Comparison of ENCODE assay signal across 17 cellular contexts in genomic region chr10:132660385-132660784, GRCh38.
DNase-seq lines count a peak whose midpoint lies in the region; ATAC-seq and TF ChIP-seq lines count a peak whose summit lies in the region.
"Had no signal": no experiment of that assay in that cellular context is flagged by ENCODE, and none has a peak within 500 bp of the region (broad histone marks: within the 10 kb centered on the region; RNA-seq: fewer than 3 reads in every experiment).

No MANE protein-coding gene starts in this region.

- no peak for ATAC-seq in CD8-positive, alpha-beta T cell
- ATAC-seq in T-helper 17 cell: no peak
- ATAC-seq in GM21390 (IDR thresholded peaks at IDR 0.05; ENCODE audit: unreplicated experiment): no peak
- ATAC-seq in GM21825 (IDR thresholded peaks at IDR 0.05; ENCODE audit: unreplicated experiment): no peak
- ATAC-seq: GM23338 had no signal

- POLR2A ChIA-PET in CD8-positive, alpha-beta T cell (lab: Charles Lee): no interaction called here

- no peaks in the 10 kb centered on the region for H3K9me3 Mint-ChIP-seq in CD8-positive, alpha-beta T cell
- H3K9me3 Mint-ChIP-seq: CD4-positive, alpha-beta memory T cell; GM23338; HFFc6 had no signal

- peaks cover 7% of the 10 kb centered on the region for H3K36me3 ChIP-seq in CD8-positive, alpha-beta T cell (ENCODE audit: insufficient read depth, low read length)
- H3K36me3 ChIP-seq in thyroid gland: no peaks in the 10 kb centered on the region
- H3K36me3 ChIP-seq in MG63: no peaks in the 10 kb centered on the region

- DNase-seq in CD8-positive, alpha-beta T cell: no peak
- DNase-seq in T-helper 17 cell (no peak), posterior vena cava (ENCODE audit: low spot score) (peak; percentile 6), thyroid gland (peak in 1 of 2 donors; percentile 38), MG63 (no peak)
- DNase-seq: 8988T; Calu3; CD4-positive, alpha-beta memory T cell; DMS79 treated with DMSO at 0.1 percent for 48 hours; GF-D8; HCEC 1CT; HFFc6 had no signal

- TF ChIP-seq POLR2A in thyroid gland (IDR thresholded peaks at IDR 0.05): no peak

- peaks cover 29% of the 10 kb centered on the region for H3K36me3 Mint-ChIP-seq in CD8-positive, alpha-beta T cell
- H3K36me3 Mint-ChIP-seq in T-helper 17 cell (ENCODE audit: low read depth): peaks cover 5% of the 10 kb centered on the region

- intact Hi-C loops in CD8-positive, alpha-beta T cell (cut with DNase I, micrococcal nuclease): no loop called here
- intact Hi-C loops in posterior vena cava (cut with DNase I): no loop called here
- intact Hi-C loops in thyroid gland (cut with DNase I): no loop called here

- H3K9me3 ChIP-seq in CD8-positive, alpha-beta T cell (ENCODE audit: low read length): no peaks in the 10 kb centered on the region
- H3K9me3 ChIP-seq in T-helper 17 cell (ENCODE audit: control insufficient read depth, low read length, poor library complexity, severe bottlenecking) (no peaks in the 10 kb centered on the region), thyroid gland (no peaks in the 10 kb centered on the region), MG63 (no peaks in the 10 kb centered on the region)

- 49 to 61% methylated on average over 3 of the region's 3 CpGs for WGBS in thyroid gland, 2 donors

- H3K4me3 ChIP-seq in CD8-positive, alpha-beta T cell (ENCODE audit: low read depth, low read length): no peak overlapping the region
- H3K4me3 ChIP-seq in thyroid gland (replicated peaks in 1 of 3): no peak overlapping the region
- H3K4me3 ChIP-seq in MG63: no peak overlapping the region
- H3K4me3 ChIP-seq: BLaER1, GM23338 had no signal

- CTCF ChIA-PET in CD8-positive, alpha-beta T cell (lab: Charles Lee): no interaction called here

- H3K27me3 ChIP-seq in CD8-positive, alpha-beta T cell (ENCODE audit: insufficient read depth, low read length): no peaks in the 10 kb centered on the region
- no peaks in the 10 kb centered on the region for H3K27me3 ChIP-seq in thyroid gland
- no peaks in the 10 kb centered on the region for H3K27me3 ChIP-seq in MG63
- H3K27me3 ChIP-seq: BLaER1 had no signal

- H3K4me1 Mint-ChIP-seq in CD8-positive, alpha-beta T cell (ENCODE audit: low read depth): no peaks in the 10 kb centered on the region
- H3K4me1 Mint-ChIP-seq in T-helper 17 cell: no peaks in the 10 kb centered on the region
- H3K4me1 Mint-ChIP-seq: CD14-positive monocyte; CD4-positive, alpha-beta memory T cell; GM23338 had no signal

- no peak overlapping the region for H3K4me3 Mint-ChIP-seq in CD8-positive, alpha-beta T cell
- H3K4me3 Mint-ChIP-seq in T-helper 17 cell: no peak overlapping the region
- H3K4me3 Mint-ChIP-seq: CD14-positive monocyte; CD4-positive, alpha-beta memory T cell; GM23338; HFFc6 had no signal

- H3K27ac ChIP-seq in CD8-positive, alpha-beta T cell (ENCODE audit: low read depth, low read length): no peak overlapping the region
- peak overlapping the region; percentile 12 to 56 (median 51) for H3K27ac ChIP-seq in thyroid gland
- H3K27ac ChIP-seq: BLaER1 had no signal

- no peak for TF ChIP-seq CTCF in CD8-positive, alpha-beta T cell (IDR thresholded peaks at IDR 0.05)
- no peak for TF ChIP-seq CTCF in thyroid gland (IDR thresholded peaks at IDR 0.05)

- peak overlapping the region; percentile 3 for H3K27ac Mint-ChIP-seq in CD8-positive, alpha-beta T cell
- peak overlapping the region; percentile 82 for H3K27ac Mint-ChIP-seq in T-helper 17 cell
- H3K27ac Mint-ChIP-seq: CD4-positive, alpha-beta memory T cell; GM23338; HFFc6 had no signal

- no peaks in the 10 kb centered on the region for H3K4me1 ChIP-seq in CD8-positive, alpha-beta T cell (ENCODE audit: insufficient read depth, low read length)
- peaks cover 43 to 57% of the 10 kb centered on the region in 2 donors for H3K4me1 ChIP-seq in thyroid gland

- no peaks in the 10 kb centered on the region for H3K27me3 Mint-ChIP-seq in CD8-positive, alpha-beta T cell (ENCODE audit: low read depth)
- no peaks in the 10 kb centered on the region for H3K27me3 Mint-ChIP-seq in T-helper 17 cell
- H3K27me3 Mint-ChIP-seq: CD4-positive, alpha-beta memory T cell had no signal
